Comparison of ENCODE assay signal across 8 cellular contexts in genomic region chr9:121213136-121213806, GRCh38. TPM values are rescaled to one million over a fixed set of nuclear protein-coding genes. Genes with fewer than 3 reads are reported as not detected.
DNase-seq lines count a peak whose midpoint lies in the region; ATAC-seq lines count a peak whose summit lies in the region.

No MANE protein-coding gene starts in this region.

- peak; percentile 42 for ATAC-seq in HG03196 (IDR thresholded peaks at IDR 0.05; ENCODE audit: unreplicated experiment)
- ATAC-seq in HG02870 (IDR thresholded peaks at IDR 0.05; ENCODE audit: unreplicated experiment): no peak

- peak; percentile 88 for DNase-seq in D341Med (ENCODE audit: low spot score)
- DNase-seq in NCI-H748 (lab: John Stamatoyannopoulos, UW; ENCODE audit: unreplicated experiment): peak; percentile 86
- peak; percentile 82 to 86 for DNase-seq in activated CD4-positive, alpha-beta T cell treated with anti-CD3 and anti-CD28 coated beads, Interleukin-2, amount 50 U/mL, for 48 hours
- DNase-seq in effector CD4-positive, alpha-beta T cell: peak; percentile 45
- DNase-seq in lung microvascular endothelial cell (ENCODE audit: low read depth in 2 of 2): peak; percentile 87 to 91
- peak; percentile 44 to 73 (median 56) for DNase-seq in stimulated activated CD4-positive, alpha-beta T cell treated with anti-CD3 and anti-CD28 coated beads, TNF-alpha, amount 100 ng/mL, for 24 hours (ENCODE audit: low read depth in 3 of 3)

RNA-seq across cellular contexts. Expression of gene RAB14, which starts 11.6 kb away (rescaled TPM):
- 21.6 and 24.4 TPM in 2 replicates for total RNA-seq in lung microvascular endothelial cell

RNA-seq across cellular contexts. Expression of gene GSN, which starts 54.7 kb away (rescaled TPM):
- 159 and 303 TPM in 2 replicates for total RNA-seq in lung microvascular endothelial cell
